In the genomic region with DNA sequence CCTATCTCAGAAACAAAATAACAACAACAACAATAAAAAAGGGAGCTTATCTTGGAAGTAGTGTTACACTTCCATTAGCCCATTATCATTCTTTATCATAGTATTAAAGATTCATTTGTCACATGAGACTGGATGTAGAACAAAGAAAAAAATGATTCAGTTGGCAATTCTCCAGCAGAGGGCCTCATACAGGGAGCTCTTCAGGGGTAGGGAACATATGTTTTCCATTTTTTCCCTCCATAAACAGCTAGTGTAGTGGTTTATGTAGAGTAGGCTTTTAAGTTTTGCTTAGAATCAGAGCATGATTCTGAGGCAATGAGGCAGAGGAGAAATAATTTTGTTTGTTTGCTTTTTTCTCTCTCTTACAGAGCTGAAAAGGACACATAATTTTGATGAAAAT, we compare ENCODE assay signal across 9 cellular contexts. TPM values are rescaled to one million over a fixed set of nuclear protein-coding genes. Genes with fewer than 3 reads are reported as not detected.
A peak's percentile ranks its signal among the peaks of the same experiment; 100 is the strongest.
DNase-seq lines count a peak whose midpoint lies in the region; ATAC-seq, FAIRE-seq and TF ChIP-seq lines count a peak whose summit lies in the region.
"Had no signal": no experiment of that assay in that cellular context is flagged by ENCODE, and none has a peak within 500 bp of the region (broad histone marks: within the 10 kb centered on the region; RNA-seq: fewer than 3 reads in every experiment).

No MANE protein-coding gene starts in this region.

- 0 out of 2 replicates have a peak overlapping the region, but pooled peaks have one; percentile 7 for H3K4me2 ChIP-seq in HepG2 (ENCODE audit: low read depth, low read length)

- no peak overlapping the region for H3K4me3 ChIP-seq in HepG2 (replicated peaks in 1 of 3; ENCODE audit: insufficient read depth in 1 of 3, low read depth in 2 of 3, low read length in 3 of 3)
- no peak overlapping the region for H3K4me3 ChIP-seq in right lobe of liver
- H3K4me3 ChIP-seq in epithelial cell of esophagus (ENCODE audit: low read length), result no peak overlapping the region
- H3K4me3 ChIP-seq in sigmoid colon, result no peak overlapping the region

- FAIRE-seq in HepG2 (lab: Jason Lieb, UNC), result no peak

- H3K4me1 ChIP-seq in HepG2 (ENCODE audit: insufficient read depth, low read length) (peaks cover 53% of the 10 kb centered on the region), right lobe of liver (no peaks in the 10 kb centered on the region), sigmoid colon (peaks cover 0 to 3% (median 0%) of the 10 kb centered on the region in 4 donors)

- no peak overlapping the region for H3K27ac ChIP-seq in HepG2 (ENCODE audit: extremely low read length, insufficient read depth, low read length)
- no peak overlapping the region for H3K27ac ChIP-seq in right lobe of liver
- H3K27ac ChIP-seq in sigmoid colon, result peak overlapping the region in 1 of 4 donors; percentile 36

- POLR2A ChIA-PET in HepG2 (lab: Yijun Ruan, JAX) (no interaction called here), GM10248 (lab: Yijun Ruan, JAX) (no interaction called here)

- H3K9ac ChIP-seq in HepG2 (ENCODE audit: insufficient read depth, low read depth, low read length), result no peak overlapping the region

- TF ChIP-seq CTCF in HepG2 (CRISPR knock-in tag; IDR thresholded peaks at IDR 0.05), result no peak; the same call in 1 of the 2 replicates
- no peak for TF ChIP-seq CTCF in right lobe of liver (IDR thresholded peaks at IDR 0.05)
- TF ChIP-seq CTCF in epithelial cell of esophagus (IDR thresholded peaks at IDR 0.05; ENCODE audit: insufficient read depth, low read depth, low read length, missing control alignments), result no peak
- TF ChIP-seq CTCF in GM10248 (IDR thresholded peaks at IDR 0.05; ENCODE audit: control extremely low read depth, extremely low read depth, low read depth, missing control alignments), result no peak
- TF ChIP-seq CTCF in sigmoid colon (IDR thresholded peaks at IDR 0.05), result no peak

- no peaks in the 10 kb centered on the region for H3K9me3 ChIP-seq in HepG2 (ENCODE audit: low read length)
- H3K9me3 ChIP-seq in right lobe of liver, result no peaks in the 10 kb centered on the region
- H3K9me3 ChIP-seq in sigmoid colon, result no peaks in the 10 kb centered on the region

- intact Hi-C loops in HepG2 (cut with micrococcal nuclease; ENCODE audit: unreplicated experiment) (no loop called here), right lobe of liver (cut with DNase I) (no loop called here), sigmoid colon (cut with DNase I) (no loop called here)

- TF ChIP-seq POLR2A in HepG2 (IDR thresholded peaks at IDR 0.05; ENCODE audit: insufficient read depth in 1 of 2, low read depth in 2 of 2, low read length in 2 of 2), result no peak
- TF ChIP-seq POLR2A in right lobe of liver (IDR thresholded peaks at IDR 0.05), result no peak
- no peak for TF ChIP-seq POLR2A in sigmoid colon (IDR thresholded peaks at IDR 0.05)

- no peak overlapping the region for H2AFZ ChIP-seq in HepG2 (ENCODE audit: low read length)

- peak; percentile 23 for DNase-seq in HepG2 (ENCODE audit: low spot score)
- no peak for DNase-seq in right lobe of liver
- peak; percentile 16 for DNase-seq in RPMI7951 (ENCODE audit: low read depth)
- peak; percentile 52 for DNase-seq in epithelial cell of esophagus (ENCODE audit: low read depth)
- DNase-seq in HK-2 (ENCODE audit: unreplicated experiment), result no peak
- no peak for DNase-seq in GM10248 (ENCODE audit: extremely low spot score)
- no peak for DNase-seq in sigmoid colon
- DNase-seq: activated T-cell treated with anti-CD3 and anti-CD28 coated beads, Interleukin-2, amount 50 U/mL, for 1 hour had no signal

- in situ Hi-C loops in HepG2 (cut with HindIII; ENCODE audit: extremely low pct_ligation_motif_present, low pct_unique_long_range_greater_than_20kb), result no loop called here

- CTCF ChIA-PET in HepG2 (lab: Yijun Ruan, JAX; ENCODE audit: low intra/inter-chr PET ratio, low total read pairs) (no interaction called here), GM10248 (lab: Yijun Ruan, JAX) (interaction anchor here (1.4 to 2.3 kb wide), 4 partner anchors 8 to 253 kb away, joined by 5 to 7 read pairs (median 5); no protein-coding TSS in a partner anchor)

- ATAC-seq in HepG2 (no peak), right lobe of liver (no peak), HG03095 (IDR thresholded peaks at IDR 0.05; ENCODE audit: unreplicated experiment) (no peak)

- TF ChIP-seq RAD21 in HepG2 (CRISPR knock-in tag; IDR thresholded peaks at IDR 0.05), result no peak

- peaks cover 3% of the 10 kb centered on the region; the same call in 1 of the 2 replicates for H4K20me1 ChIP-seq in HepG2 (ENCODE audit: insufficient read depth, low read length)

- no peaks in the 10 kb centered on the region; a peak in 1 of 5 replicates for H3K27me3 ChIP-seq in HepG2 (ENCODE audit: control insufficient read depth in 1 of 2, insufficient read depth in 2 of 2, low read length in 2 of 2)
- H3K27me3 ChIP-seq in right lobe of liver, result no peaks in the 10 kb centered on the region
- H3K27me3 ChIP-seq in sigmoid colon, result no peaks in the 10 kb centered on the region

- BruUV-seq in HepG2 (replicated peaks; lab: Mats Ljungman, UMichigan), result no TSS peak

- no peak for TF ChIP-seq EP300 in HepG2 (IDR thresholded peaks at IDR 0.05; ENCODE audit: low read depth in 2 of 2, low read length in 2 of 2)
- no peak for TF ChIP-seq EP300 in HepG2 (CRISPR knock-in tag; IDR thresholded peaks at IDR 0.05; ENCODE audit: borderline replicate concordance)
- TF ChIP-seq EP300 in sigmoid colon (IDR thresholded peaks at IDR 0.05), result no peak

- H3K36me3 ChIP-seq in HepG2 (replicated peaks in 1 of 2; ENCODE audit: control insufficient read depth in 1 of 2, insufficient read depth in 2 of 2, low read length in 2 of 2) (no peaks in the 10 kb centered on the region; a peak in 2 of 5 replicates), right lobe of liver (no peaks in the 10 kb centered on the region), sigmoid colon (no peaks in the 10 kb centered on the region)

- H3K79me2 ChIP-seq in HepG2 (ENCODE audit: insufficient read depth, low read length), result peaks cover 93% of the 10 kb centered on the region

RNA-seq across cellular contexts. Expression of gene CPE, which starts 5.8 kb away (rescaled TPM):
- 94.9 and 268 TPM in 2 replicates for total RNA-seq in HepG2 (2016; rRNA removed; fragmentation: Illumina TruSeq; extraction: Trizol)
- 17.2 and 19.0 TPM in 2 replicates for total RNA-seq in HepG2 (2016; cell fraction: cytosol; rRNA removed; fragmentation: Illumina TruSeq; extraction: Trizol; ENCODE audit: low read depth)
- total RNA-seq in HepG2 (2016; cell fraction: insoluble cytoplasmic fraction; rRNA removed; fragmentation: Illumina TruSeq; extraction: Trizol), result 102 and 257 TPM in 2 replicates
- total RNA-seq in HepG2 (2016; cell fraction: membrane; rRNA removed; fragmentation: Illumina TruSeq; extraction: Trizol), result 37.6 and 40.7 TPM in 2 replicates
- 175 and 228 TPM in 2 replicates for total RNA-seq in HepG2 (2016; cell fraction: nucleus; rRNA removed; fragmentation: Illumina TruSeq; extraction: Trizol)
- 852 and 1,053 TPM in 2 replicates for polyA plus RNA-seq in HepG2 (2011; rRNA removed)
- 598 and 914 TPM in 2 replicates for polyA plus RNA-seq in HepG2 (2011; cell fraction: cytosol; rRNA removed)
- polyA plus RNA-seq in HepG2 (2011; cell fraction: nucleus; rRNA removed), result 191 and 279 TPM in 2 replicates
- polyA plus RNA-seq in HepG2 (2012), result 606 and 622 TPM in 2 replicates
- polyA plus RNA-seq in HepG2 (2016; cell fraction: cytosol; fragmentation: Illumina TruSeq; extraction: Trizol; ENCODE audit: low read depth), result 16.7 and 17.9 TPM in 2 replicates
- 101 and 110 TPM in 2 replicates for polyA plus RNA-seq in HepG2 (2016; cell fraction: insoluble cytoplasmic fraction; fragmentation: Illumina TruSeq; extraction: Trizol; ENCODE audit: low read depth)
- polyA plus RNA-seq in HepG2 (2016; cell fraction: membrane; fragmentation: Illumina TruSeq; extraction: Trizol; ENCODE audit: low read depth), result 27.8 and 29.5 TPM in 2 replicates
- 265 and 300 TPM in 2 replicates for polyA plus RNA-seq in HepG2 (2016; cell fraction: nucleus; fragmentation: Illumina TruSeq; extraction: Trizol; ENCODE audit: insufficient read depth, low read depth)
- 2.0 and 450 TPM in 2 replicates for polyA minus RNA-seq in HepG2 (2011; rRNA and poly(A)+ RNA removed; ENCODE audit: low replicate concordance)
- polyA minus RNA-seq in HepG2 (2011; cell fraction: cytosol; rRNA and poly(A)+ RNA removed), result 399 and 680 TPM in 2 replicates
- 122 and 224 TPM in 2 replicates for polyA minus RNA-seq in HepG2 (2011; cell fraction: nucleus; rRNA and poly(A)+ RNA removed)
- total RNA-seq in right lobe of liver, result 10 to 100 TPM in 2 of 6 experiments, 1 to 10 TPM in 4; 4.2 to 17.3 (median 9.4) TPM
- total RNA-seq in RPMI7951 (2014; rRNA removed; shearing (Covaris generic)), result under 0.01 and 0.10 TPM in 2 replicates
- 10 to 100 TPM; 31.8 to 64.5 (median 48.2) TPM for total RNA-seq in sigmoid colon
- 10 to 100 TPM in 1 of 3 donors, 1 to 10 TPM in 2; 5.4 to 22.7 (median 5.5) TPM for polyA plus RNA-seq in sigmoid colon

RNA-seq across cellular contexts. Expression of gene MSMO1, which starts 57.1 kb away (rescaled TPM):
- total RNA-seq in HepG2 (2016; rRNA removed; fragmentation: Illumina TruSeq; extraction: Trizol), result 135 and 216 TPM in 2 replicates
- total RNA-seq in HepG2 (2016; cell fraction: cytosol; rRNA removed; fragmentation: Illumina TruSeq; extraction: Trizol; ENCODE audit: low read depth), result 56.7 and 57.3 TPM in 2 replicates
- 150 and 216 TPM in 2 replicates for total RNA-seq in HepG2 (2016; cell fraction: insoluble cytoplasmic fraction; rRNA removed; fragmentation: Illumina TruSeq; extraction: Trizol)
- total RNA-seq in HepG2 (2016; cell fraction: membrane; rRNA removed; fragmentation: Illumina TruSeq; extraction: Trizol), result 135 and 158 TPM in 2 replicates
- 178 and 218 TPM in 2 replicates for total RNA-seq in HepG2 (2016; cell fraction: nucleus; rRNA removed; fragmentation: Illumina TruSeq; extraction: Trizol)
- polyA plus RNA-seq in HepG2 (2011; rRNA removed), result 98.1 and 138 TPM in 2 replicates
- 48.1 and 138 TPM in 2 replicates for polyA plus RNA-seq in HepG2 (2011; cell fraction: cytosol; rRNA removed)
- polyA plus RNA-seq in HepG2 (2011; cell fraction: nucleus; rRNA removed), result 17.9 and 54.3 TPM in 2 replicates
- 175 and 202 TPM in 2 replicates for polyA plus RNA-seq in HepG2 (2012)
- polyA plus RNA-seq in HepG2 (2016; cell fraction: cytosol; fragmentation: Illumina TruSeq; extraction: Trizol; ENCODE audit: low read depth), result 23.5 and 27.9 TPM in 2 replicates
- 109 and 119 TPM in 2 replicates for polyA plus RNA-seq in HepG2 (2016; cell fraction: insoluble cytoplasmic fraction; fragmentation: Illumina TruSeq; extraction: Trizol; ENCODE audit: low read depth)
- 58.7 and 63.0 TPM in 2 replicates for polyA plus RNA-seq in HepG2 (2016; cell fraction: membrane; fragmentation: Illumina TruSeq; extraction: Trizol; ENCODE audit: low read depth)
- 234 and 249 TPM in 2 replicates for polyA plus RNA-seq in HepG2 (2016; cell fraction: nucleus; fragmentation: Illumina TruSeq; extraction: Trizol; ENCODE audit: insufficient read depth, low read depth)
- 11.4 and 32.9 TPM in 2 replicates for polyA minus RNA-seq in HepG2 (2011; rRNA and poly(A)+ RNA removed; ENCODE audit: low replicate concordance)
- polyA minus RNA-seq in HepG2 (2011; cell fraction: cytosol; rRNA and poly(A)+ RNA removed), result 61.6 and 109 TPM in 2 replicates
- 48.5 and 106 TPM in 2 replicates for polyA minus RNA-seq in HepG2 (2011; cell fraction: nucleus; rRNA and poly(A)+ RNA removed)
- total RNA-seq in right lobe of liver, result 100 to 1,000 TPM in 4 of 6 experiments, 10 to 100 TPM in 2; 81.8 to 368 (median 122) TPM
- 88.9 and 95.4 TPM in 2 replicates for total RNA-seq in RPMI7951 (2014; rRNA removed; shearing (Covaris generic))
- total RNA-seq in sigmoid colon, result 10 to 100 TPM; 13.6 to 26.8 (median 17.1) TPM
- 100 to 1,000 TPM in 1 of 3 donors, 10 to 100 TPM in 2; 28.2 to 114 (median 42.8) TPM for polyA plus RNA-seq in sigmoid colon

Comparison
In these comparisons a context has a peak if more than half of its experiments do, and no peak if none do; other contexts are left out.
1. DNase-seq: peak in HepG2 (single experiment), RPMI7951 (single experiment) and epithelial cell of esophagus (single experiment); none in right lobe of liver (0 of 3), HK-2 (single experiment), GM10248 (single experiment) and sigmoid colon (single experiment).